Comparison of ENCODE assay signal across 1 cellular context in the genomic region with DNA sequence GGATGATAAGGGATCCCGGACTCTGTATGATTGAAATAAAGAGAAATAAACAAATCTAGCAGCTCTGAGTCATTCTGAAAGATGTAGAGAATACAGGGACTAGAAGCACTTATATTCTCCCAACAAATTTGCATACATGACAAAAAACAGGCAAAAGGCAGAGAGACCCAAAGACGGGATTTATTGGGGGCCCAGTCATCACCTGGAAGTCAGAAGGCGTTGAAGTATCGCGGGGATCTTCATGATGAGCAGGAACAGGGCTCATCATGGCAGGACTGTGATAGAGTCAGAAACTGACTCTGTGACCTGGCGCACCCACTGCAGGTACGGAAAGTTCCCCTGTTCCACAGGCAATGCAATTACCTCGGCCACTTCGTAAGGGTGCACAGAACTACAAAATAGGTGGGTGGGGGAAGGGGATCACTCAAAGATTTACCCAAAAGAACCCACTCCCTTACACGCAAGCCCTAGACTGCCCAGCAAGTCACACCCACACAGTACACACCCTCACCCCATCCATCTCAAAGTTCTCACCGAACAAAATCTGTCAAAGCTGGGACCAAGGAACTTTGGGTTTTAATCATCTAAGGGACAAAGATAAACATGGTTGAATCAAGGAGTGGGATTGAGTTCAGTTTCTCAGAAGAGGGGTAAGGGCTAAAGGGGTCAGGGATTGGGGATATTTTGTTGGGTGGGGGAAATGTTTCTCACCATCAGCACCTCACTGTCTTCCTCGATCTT.
A peak's percentile ranks its signal among the peaks of the same experiment; 100 is the strongest.
TF ChIP-seq lines count a peak whose summit lies in the region.

No MANE protein-coding gene starts in this region.

TF ChIP-seq in H1, 55 proteins besides CTCF, POLR2A, EP300 and RAD21:
- TF ChIP-seq RFX5 (IDR thresholded peaks at IDR 0.05; ENCODE audit: borderline replicate concordance, low read depth, low read length) (no peak), SP1 (IDR thresholded peaks at IDR 0.05; ENCODE audit: low read depth, low read length) (0 out of 2 replicates have a peak, but pooled peaks have one; percentile 10), HDAC2 (IDR thresholded peaks at IDR 0.05; ENCODE audit: borderline replicate concordance in 1 of 2, low read depth in 2 of 2, low read length in 2 of 2) (no peak)
TF ChIP-seq in H1: peak in this region for 1.
